ENCODE assay signal across 26 cellular contexts in the genomic region with DNA sequence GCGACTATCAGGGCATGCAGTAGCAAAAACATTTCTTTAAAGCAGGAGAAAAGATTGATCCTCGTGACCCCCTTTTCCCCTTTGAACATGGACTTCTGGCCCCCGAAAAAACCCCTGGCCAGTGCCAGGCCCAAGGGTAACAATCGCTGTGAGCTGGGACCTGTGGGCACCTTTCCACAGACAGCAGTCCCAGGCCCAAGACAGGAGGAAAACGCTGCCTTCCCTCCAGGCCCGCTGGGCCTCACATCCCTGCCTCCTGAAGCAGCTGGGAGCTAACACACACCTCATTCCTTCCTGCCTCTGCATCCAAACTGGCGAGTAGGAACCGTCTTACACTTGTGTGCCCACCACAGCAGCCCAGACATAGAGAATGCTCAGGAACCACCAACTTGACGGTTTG. TPM values are rescaled to one million over a fixed set of nuclear protein-coding genes. Genes with fewer than 3 reads are reported as not detected.
DNase-seq lines count a peak whose midpoint lies in the region; ATAC-seq and TF ChIP-seq lines count a peak whose summit lies in the region.
"Had no signal": no experiment of that assay in that cellular context is flagged by ENCODE, and none has a peak within 500 bp of the region (broad histone marks: within the 10 kb centered on the region; RNA-seq: fewer than 3 reads in every experiment).

No MANE protein-coding gene starts in this region.

- peak overlapping the region; percentile 95 for H3K27ac Mint-ChIP-seq in endodermal cell
- H3K27ac Mint-ChIP-seq: activated naive CD4-positive, alpha-beta T cell treated with anti-CD3 and anti-CD28 coated beads, Interleukin-2, amount 10 ng/mL, durations not matched to agents 7 days and 5 days; naive thymus-derived CD4-positive, alpha-beta T cell; stimulated activated naive CD8-positive, alpha-beta T cell treated with anti-CD3 and anti-CD28 coated beads, Interleukin-15, Interleukin-2, amounts not matched to agents 100 ng/mL and 50 ng/mL, for 24 hours had no signal

- H3K18ac ChIP-seq in mesendoderm (ENCODE audit: low read length): peak overlapping the region; percentile 40

- H4K8ac ChIP-seq in mesendoderm (ENCODE audit: low read depth, low read length): no peak overlapping the region

- peak; percentile 4 for DNase-seq in AG20443 (ENCODE audit: low spot score)
- DNase-seq in endodermal cell: peak; percentile 42
- no peak for DNase-seq in mesendoderm
- DNase-seq in stomach: no peak
- DNase-seq in hepatocyte (ENCODE audit: low spot score): no peak
- DNase-seq: ACHN; activated naive CD4-positive, alpha-beta T cell treated with anti-CD3 and anti-CD28 coated beads, Interleukin-2, amount 10 ng/mL, durations not matched to agents 7 days and 5 days; activated T-cell treated with anti-CD3 and anti-CD28 coated beads, Interleukin-2, amount 50 U/mL, for 48 hours; cerebellar nuclear complex; effector memory CD4-positive, alpha-beta T cell; mammary epithelial cell; naive thymus-derived CD4-positive, alpha-beta T cell; NCI-H1105; NCI-H524; pancreas; small intestine; stimulated activated CD4-positive, alpha-beta T cell treated with anti-CD3 and anti-CD28 coated beads, Interleukin-2, amount 100 ng/mL, for 48 hours; T-helper 9 cell had no signal

- no peak for TF ChIP-seq POLR2A in stomach (IDR thresholded peaks at IDR 0.05)

- peaks cover 46% of the 10 kb centered on the region for H3K36me3 Mint-ChIP-seq in endodermal cell (ENCODE audit: low read depth)
- H3K36me3 Mint-ChIP-seq: activated naive CD4-positive, alpha-beta T cell treated with anti-CD3 and anti-CD28 coated beads, Interleukin-2, amount 10 ng/mL, durations not matched to agents 7 days and 5 days; naive thymus-derived CD4-positive, alpha-beta T cell had no signal

- H3K79me2 ChIP-seq in mesendoderm (ENCODE audit: control insufficient read depth, insufficient read depth, low read length): no peaks in the 10 kb centered on the region
- no peaks in the 10 kb centered on the region for H3K79me2 ChIP-seq in hepatocyte

- H3K4me1 Mint-ChIP-seq in endodermal cell: peaks cover 62% of the 10 kb centered on the region
- H3K4me1 Mint-ChIP-seq: activated naive CD4-positive, alpha-beta T cell treated with anti-CD3 and anti-CD28 coated beads, Interleukin-2, amount 10 ng/mL, durations not matched to agents 7 days and 5 days had no signal

- no peak for ATAC-seq in GM21786 (IDR thresholded peaks at IDR 0.05; ENCODE audit: unreplicated experiment)
- no peak for ATAC-seq in GM19467 (IDR thresholded peaks at IDR 0.05; ENCODE audit: unreplicated experiment)
- no peak for ATAC-seq in GM21619 (IDR thresholded peaks at IDR 0.05; ENCODE audit: unreplicated experiment)
- ATAC-seq: activated CD4-positive, CD25-positive, alpha-beta regulatory T cell treated with anti-CD3 and anti-CD28 coated beads, Interleukin-2, amount 50 U/mL, for 24 hours; naive thymus-derived CD4-positive, alpha-beta T cell; pancreas had no signal

- H2BK120ac ChIP-seq in mesendoderm (ENCODE audit: low read depth, low read length): peak overlapping the region; percentile 49

- peak overlapping the region; percentile 54 for H3K9ac ChIP-seq in endodermal cell (ENCODE audit: extremely low read depth, low read length, poor library complexity, severe bottlenecking)
- peak overlapping the region; percentile 47 for H3K9ac ChIP-seq in mesendoderm (ENCODE audit: low read length)

- H3K4me1 ChIP-seq in endodermal cell (ENCODE audit: control insufficient read depth, insufficient read depth, low read length) (peaks cover 16% of the 10 kb centered on the region), mesendoderm (ENCODE audit: control insufficient read depth, low read depth, low read length) (peaks cover 16% of the 10 kb centered on the region), stomach (no peaks in the 10 kb centered on the region), hepatocyte (ENCODE audit: insufficient read depth) (no peaks in the 10 kb centered on the region)
- H3K4me1 ChIP-seq: ascending aorta, pancreas had no signal

- TF ChIP-seq CTCF in endodermal cell (conservative IDR thresholded peaks at IDR 0.05) (no peak), stomach (IDR thresholded peaks at IDR 0.05) (no peak), hepatocyte (IDR thresholded peaks at IDR 0.05; ENCODE audit: poor library complexity) (no peak)

- peak overlapping the region; percentile 76 for H3K4ac ChIP-seq in mesendoderm (ENCODE audit: low read depth, low read length)

- H3K4me2 ChIP-seq in mesendoderm (ENCODE audit: low read length) (no peak overlapping the region), hepatocyte (no peak overlapping the region)

- H4K5ac ChIP-seq in mesendoderm (ENCODE audit: low read length): no peak overlapping the region

- H2AK5ac ChIP-seq in mesendoderm (ENCODE audit: low read length): peak overlapping the region; percentile 98

- H3K9me2 ChIP-seq in hepatocyte (replicated peaks; ENCODE audit: insufficient read depth): no peaks in the 10 kb centered on the region

- intact Hi-C loops in stomach (cut with DNase I; ENCODE audit: low total_unique reads): no loop called here

- H3K4me3 ChIP-seq in endodermal cell (ENCODE audit: low read length): peak overlapping the region; percentile 84
- no peak overlapping the region for H3K4me3 ChIP-seq in mesendoderm (ENCODE audit: low read length)
- peak overlapping the region; percentile 11 to 23 (median 18) for H3K4me3 ChIP-seq in stomach
- no peak overlapping the region for H3K4me3 ChIP-seq in hepatocyte
- H3K4me3 ChIP-seq: pancreas had no signal

- H3K27me3 ChIP-seq in endodermal cell (ENCODE audit: control insufficient read depth, insufficient read depth, low read length, poor library complexity, severe bottlenecking) (no peaks in the 10 kb centered on the region), mesendoderm (ENCODE audit: insufficient read depth, low read length, poor library complexity) (no peaks in the 10 kb centered on the region), stomach (no peaks in the 10 kb centered on the region), hepatocyte (no peaks in the 10 kb centered on the region)
- H3K27me3 ChIP-seq: ascending aorta, pancreas had no signal

- no peak for TF ChIP-seq EP300 in stomach (IDR thresholded peaks at IDR 0.05)

- H3K27me3 Mint-ChIP-seq in endodermal cell (ENCODE audit: insufficient read depth): no peaks in the 10 kb centered on the region

- no peaks in the 10 kb centered on the region for H3K79me1 ChIP-seq in mesendoderm (ENCODE audit: low read length)

- no peak overlapping the region for H2BK15ac ChIP-seq in mesendoderm (replicated peaks; ENCODE audit: low read depth)

- H3K9me3 Mint-ChIP-seq in endodermal cell: no peaks in the 10 kb centered on the region
- H3K9me3 Mint-ChIP-seq: activated naive CD4-positive, alpha-beta T cell treated with anti-CD3 and anti-CD28 coated beads, Interleukin-2, amount 10 ng/mL, durations not matched to agents 7 days and 5 days; stimulated activated naive CD8-positive, alpha-beta T cell treated with anti-CD3 and anti-CD28 coated beads, Interleukin-15, Interleukin-2, amounts not matched to agents 100 ng/mL and 50 ng/mL, for 24 hours had no signal

- H2BK5ac ChIP-seq in mesendoderm (ENCODE audit: low read length): peak overlapping the region; percentile 41

- peak overlapping the region; percentile 77 for H3K4me3 Mint-ChIP-seq in endodermal cell
- H3K4me3 Mint-ChIP-seq: activated naive CD4-positive, alpha-beta T cell treated with anti-CD3 and anti-CD28 coated beads, Interleukin-2, amount 10 ng/mL, durations not matched to agents 7 days and 5 days; naive thymus-derived CD4-positive, alpha-beta T cell; stimulated activated naive CD8-positive, alpha-beta T cell treated with anti-CD3 and anti-CD28 coated beads, Interleukin-15, Interleukin-2, amounts not matched to agents 100 ng/mL and 50 ng/mL, for 24 hours had no signal

- H3K23ac ChIP-seq in mesendoderm (ENCODE audit: low read length): no peak overlapping the region

- H3K36me3 ChIP-seq in endodermal cell (ENCODE audit: control insufficient read depth, insufficient read depth, low read length) (peaks cover 17% of the 10 kb centered on the region), mesendoderm (ENCODE audit: control insufficient read depth, insufficient read depth, low read length) (no peaks in the 10 kb centered on the region), stomach (no peaks in the 10 kb centered on the region), hepatocyte (replicated peaks; ENCODE audit: insufficient read depth, low read depth) (no peaks in the 10 kb centered on the region)
- H3K36me3 ChIP-seq: ascending aorta, pancreas had no signal

- H4K20me1 ChIP-seq in hepatocyte (ENCODE audit: insufficient read depth, poor library complexity, severe bottlenecking): no peaks in the 10 kb centered on the region

- WGBS in endodermal cell (ENCODE audit: insufficient coverage in 1 of 2, insufficient read length in 1 of 2), 2 experiments: 77 to 80% methylated on average over 7 to 9 of the region's 9 CpGs
- WGBS in mesendoderm (ENCODE audit: extremely low coverage, insufficient coverage, low lambda C conversion rate): no CpG with 5 or more reads among the region's 9 CpGs
- WGBS in stomach, 5 donors: 75 to 85% (median 80%) methylated on average over 7 to 9 of the region's 9 CpGs
- WGBS in hepatocyte (ENCODE audit: low lambda C conversion rate, missing lambda C conversion rate): 90% methylated on average over 9 of the region's 9 CpGs

- no peak overlapping the region for H2AFZ ChIP-seq in hepatocyte

- no peaks in the 10 kb centered on the region for H3K9me3 ChIP-seq in endodermal cell (ENCODE audit: control insufficient read depth, low read length)
- H3K9me3 ChIP-seq in stomach: no peaks in the 10 kb centered on the region
- no peaks in the 10 kb centered on the region for H3K9me3 ChIP-seq in hepatocyte (ENCODE audit: low read depth)
- H3K9me3 ChIP-seq: ascending aorta, pancreas had no signal

- H3K27ac ChIP-seq in endodermal cell (ENCODE audit: low read depth, low read length) (no peak overlapping the region), mesendoderm (ENCODE audit: low read depth, low read length) (peak overlapping the region; percentile 73), stomach (peak overlapping the region; percentile 36 to 63 (median 57)), hepatocyte (no peak overlapping the region)
- H3K27ac ChIP-seq: C4-2B, pancreas, RWPE1 had no signal

- peak overlapping the region; percentile 89 for H3K56ac ChIP-seq in mesendoderm (ENCODE audit: low read length)

RNA-seq across cellular contexts. Expression of a gene that starts 1.2 kb away (rescaled TPM):
- total RNA-seq in endodermal cell (100 to 1,000 TPM; 248 to 476 TPM), stomach (100 to 1,000 TPM in 1 of 5 donors, 10 to 100 TPM in 4; 49.0 to 103 (median 69.6) TPM), hepatocyte (0.04 and 0.20 TPM in 2 replicates)
- 2.9 TPM for polyA plus RNA-seq in endodermal cell (2013, experiment 1 of 2)
- 4.7 TPM for polyA plus RNA-seq in endodermal cell (2013, experiment 2 of 2)
- polyA plus RNA-seq in mesendoderm (2013, experiment 1 of 2): 0.15 TPM
- 0.15 TPM for polyA plus RNA-seq in mesendoderm (2013, experiment 2 of 2)
- polyA plus RNA-seq in stomach (10 to 100 TPM in 1 of 3 donors, 1 to 10 TPM in 2; 3.1 to 22.7 (median 3.2) TPM), hepatocyte (0.77 TPM in 1 of 2 replicates, not detected in the other)
- polyA plus RNA-seq: naive thymus-derived CD4-positive, alpha-beta T cell had no signal

Comparison
In these comparisons a context has a peak if more than half of its experiments do, and no peak if none do; other contexts are left out.
1. DNase-seq: peak in AG20443 (single experiment) and endodermal cell (single experiment); none in mesendoderm (single experiment), stomach (single experiment) and hepatocyte (single experiment).
2. H3K27ac ChIP-seq: peak in mesendoderm (single experiment) and stomach (5 of 5); none in endodermal cell (single experiment) and hepatocyte (single experiment).
3. H3K4me3 ChIP-seq: peak in endodermal cell (single experiment) and stomach (4 of 4); none in mesendoderm (single experiment) and hepatocyte (single experiment).
4. RNA of a gene that starts 1.2 kb away (total RNA-seq): 248 to 476 TPM in endodermal cell and 49.0 to 103 TPM in stomach; 0.04 to 0.20 TPM in hepatocyte; every median in the first group is over 10 times any median in the second.